ENCODE assay signal across 1 cellular context in the genomic region with DNA sequence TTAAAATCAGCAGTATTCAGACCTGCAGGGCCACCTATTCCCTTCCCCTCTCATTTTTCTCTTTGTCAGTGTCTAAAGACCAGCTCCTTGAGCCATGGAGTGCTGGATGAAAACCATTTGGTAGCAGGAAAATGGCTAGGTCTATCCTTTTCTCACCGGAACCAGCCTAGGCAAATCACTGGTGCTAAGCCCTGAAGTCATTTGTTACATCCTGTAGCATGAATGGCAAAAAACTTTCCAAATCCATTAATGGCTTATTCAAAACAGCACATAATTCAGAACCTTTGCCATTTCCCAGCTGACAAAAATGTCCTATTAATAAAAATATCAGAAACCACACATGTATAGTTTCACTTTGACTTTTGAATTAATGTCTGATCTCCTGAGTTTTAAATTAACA.
TF ChIP-seq lines count a peak whose summit lies in the region.

No MANE protein-coding gene starts in this region.

TF ChIP-seq in GM12878, 131 proteins besides CTCF, POLR2A, EP300 and RAD21 (continued from another document):
- TF ChIP-seq, protein P1, sequence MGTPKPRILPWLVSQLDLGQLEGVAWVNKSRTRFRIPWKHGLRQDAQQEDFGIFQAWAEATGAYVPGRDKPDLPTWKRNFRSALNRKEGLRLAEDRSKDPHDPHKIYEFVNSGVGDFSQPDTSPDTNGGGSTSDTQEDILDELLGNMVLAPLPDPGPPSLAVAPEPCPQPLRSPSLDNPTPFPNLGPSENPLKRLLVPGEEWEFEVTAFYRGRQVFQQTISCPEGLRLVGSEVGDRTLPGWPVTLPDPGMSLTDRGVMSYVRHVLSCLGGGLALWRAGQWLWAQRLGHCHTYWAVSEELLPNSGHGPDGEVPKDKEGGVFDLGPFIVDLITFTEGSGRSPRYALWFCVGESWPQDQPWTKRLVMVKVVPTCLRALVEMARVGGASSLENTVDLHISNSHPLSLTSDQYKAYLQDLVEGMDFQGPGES (IDR thresholded peaks at IDR 0.05) = no peak
- TF ChIP-seq LARP7 (IDR thresholded peaks at IDR 0.05) (no peak), MEF2A (IDR thresholded peaks at IDR 0.05; ENCODE audit: insufficient read depth, low read depth, low read length) (no peak), KLF5 (IDR thresholded peaks at IDR 0.05; ENCODE audit: partially characterized antibody) (no peak), FOXK2 (IDR thresholded peaks at IDR 0.05) (no peak), NFYA (IDR thresholded peaks at IDR 0.05; ENCODE audit: borderline replicate concordance, low read depth, low read length) (no peak), NFIC (IDR thresholded peaks at IDR 0.05; ENCODE audit: low read depth, low read length) (no peak), GATAD2B (conservative IDR thresholded peaks at IDR 0.05; ENCODE audit: low read depth) (no peak), ZNF217 (IDR thresholded peaks at IDR 0.05) (no peak), JUND (IDR thresholded peaks at IDR 0.05; ENCODE audit: low read depth, low read length) (no peak)
- TF ChIP-seq, protein P2, sequence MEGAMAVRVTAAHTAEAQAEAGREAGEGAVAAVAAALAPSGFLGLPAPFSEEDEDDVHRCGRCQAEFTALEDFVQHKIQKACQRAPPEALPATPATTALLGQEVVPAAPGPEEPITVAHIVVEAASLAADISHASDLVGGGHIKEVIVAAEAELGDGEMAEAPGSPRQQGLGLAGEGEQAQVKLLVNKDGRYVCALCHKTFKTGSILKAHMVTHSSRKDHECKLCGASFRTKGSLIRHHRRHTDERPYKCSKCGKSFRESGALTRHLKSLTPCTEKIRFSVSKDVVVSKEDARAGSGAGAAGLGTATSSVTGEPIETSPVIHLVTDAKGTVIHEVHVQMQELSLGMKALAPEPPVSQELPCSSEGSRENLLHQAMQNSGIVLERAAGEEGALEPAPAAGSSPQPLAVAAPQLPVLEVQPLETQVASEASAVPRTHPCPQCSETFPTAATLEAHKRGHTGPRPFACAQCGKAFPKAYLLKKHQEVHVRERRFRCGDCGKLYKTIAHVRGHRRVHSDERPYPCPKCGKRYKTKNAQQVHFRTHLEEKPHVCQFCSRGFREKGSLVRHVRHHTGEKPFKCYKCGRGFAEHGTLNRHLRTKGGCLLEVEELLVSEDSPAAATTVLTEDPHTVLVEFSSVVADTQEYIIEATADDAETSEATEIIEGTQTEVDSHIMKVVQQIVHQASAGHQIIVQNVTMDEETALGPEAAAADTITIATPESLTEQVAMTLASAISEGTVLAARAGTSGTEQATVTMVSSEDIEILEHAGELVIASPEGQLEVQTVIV (IDR thresholded peaks at IDR 0.05; ENCODE audit: borderline replicate concordance, partially characterized antibody) = no peak
- TF ChIP-seq, protein P3, sequence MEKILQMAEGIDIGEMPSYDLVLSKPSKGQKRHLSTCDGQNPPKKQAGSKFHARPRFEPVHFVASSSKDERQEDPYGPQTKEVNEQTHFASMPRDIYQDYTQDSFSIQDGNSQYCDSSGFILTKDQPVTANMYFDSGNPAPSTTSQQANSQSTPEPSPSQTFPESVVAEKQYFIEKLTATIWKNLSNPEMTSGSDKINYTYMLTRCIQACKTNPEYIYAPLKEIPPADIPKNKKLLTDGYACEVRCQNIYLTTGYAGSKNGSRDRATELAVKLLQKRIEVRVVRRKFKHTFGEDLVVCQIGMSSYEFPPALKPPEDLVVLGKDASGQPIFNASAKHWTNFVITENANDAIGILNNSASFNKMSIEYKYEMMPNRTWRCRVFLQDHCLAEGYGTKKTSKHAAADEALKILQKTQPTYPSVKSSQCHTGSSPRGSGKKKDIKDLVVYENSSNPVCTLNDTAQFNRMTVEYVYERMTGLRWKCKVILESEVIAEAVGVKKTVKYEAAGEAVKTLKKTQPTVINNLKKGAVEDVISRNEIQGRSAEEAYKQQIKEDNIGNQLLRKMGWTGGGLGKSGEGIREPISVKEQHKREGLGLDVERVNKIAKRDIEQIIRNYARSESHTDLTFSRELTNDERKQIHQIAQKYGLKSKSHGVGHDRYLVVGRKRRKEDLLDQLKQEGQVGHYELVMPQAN (conservative IDR thresholded peaks at IDR 0.05) = no peak
